1 cellular context compared by ENCODE assay signal in the genomic region with DNA sequence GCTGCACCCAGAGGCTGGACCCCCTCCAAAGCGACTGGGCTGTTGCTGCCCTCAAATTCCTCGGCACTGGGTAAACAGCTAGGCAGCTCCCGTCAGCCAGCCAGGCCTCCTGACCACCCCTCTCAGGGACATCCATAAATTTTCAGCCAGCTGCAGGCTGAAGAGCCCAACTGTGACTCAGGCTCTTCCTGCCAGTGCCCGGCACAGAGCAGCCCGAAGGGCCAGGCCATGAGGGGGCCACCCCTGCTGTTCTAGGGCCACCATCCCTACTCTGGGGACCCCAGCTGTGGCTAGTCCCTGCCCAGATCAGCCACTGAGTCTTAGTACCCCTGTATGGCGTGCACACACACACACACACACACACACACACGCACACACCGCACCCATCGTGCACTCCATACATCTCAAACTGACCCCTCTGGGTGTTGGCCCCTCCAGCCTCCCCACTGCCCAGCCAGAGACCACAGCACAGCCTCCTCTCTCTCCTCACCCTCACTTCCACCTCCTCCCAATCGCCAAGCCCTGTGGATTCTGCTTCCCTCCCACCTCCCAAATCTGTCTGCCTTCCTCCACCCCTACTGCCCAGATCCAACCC.
TF ChIP-seq lines count a peak whose summit lies in the region.

No MANE protein-coding gene starts in this region.

TF ChIP-seq in GM23338, 12 proteins besides CTCF, POLR2A, EP300 and RAD21 (continued from another document):
- TF ChIP-seq, protein P1, sequence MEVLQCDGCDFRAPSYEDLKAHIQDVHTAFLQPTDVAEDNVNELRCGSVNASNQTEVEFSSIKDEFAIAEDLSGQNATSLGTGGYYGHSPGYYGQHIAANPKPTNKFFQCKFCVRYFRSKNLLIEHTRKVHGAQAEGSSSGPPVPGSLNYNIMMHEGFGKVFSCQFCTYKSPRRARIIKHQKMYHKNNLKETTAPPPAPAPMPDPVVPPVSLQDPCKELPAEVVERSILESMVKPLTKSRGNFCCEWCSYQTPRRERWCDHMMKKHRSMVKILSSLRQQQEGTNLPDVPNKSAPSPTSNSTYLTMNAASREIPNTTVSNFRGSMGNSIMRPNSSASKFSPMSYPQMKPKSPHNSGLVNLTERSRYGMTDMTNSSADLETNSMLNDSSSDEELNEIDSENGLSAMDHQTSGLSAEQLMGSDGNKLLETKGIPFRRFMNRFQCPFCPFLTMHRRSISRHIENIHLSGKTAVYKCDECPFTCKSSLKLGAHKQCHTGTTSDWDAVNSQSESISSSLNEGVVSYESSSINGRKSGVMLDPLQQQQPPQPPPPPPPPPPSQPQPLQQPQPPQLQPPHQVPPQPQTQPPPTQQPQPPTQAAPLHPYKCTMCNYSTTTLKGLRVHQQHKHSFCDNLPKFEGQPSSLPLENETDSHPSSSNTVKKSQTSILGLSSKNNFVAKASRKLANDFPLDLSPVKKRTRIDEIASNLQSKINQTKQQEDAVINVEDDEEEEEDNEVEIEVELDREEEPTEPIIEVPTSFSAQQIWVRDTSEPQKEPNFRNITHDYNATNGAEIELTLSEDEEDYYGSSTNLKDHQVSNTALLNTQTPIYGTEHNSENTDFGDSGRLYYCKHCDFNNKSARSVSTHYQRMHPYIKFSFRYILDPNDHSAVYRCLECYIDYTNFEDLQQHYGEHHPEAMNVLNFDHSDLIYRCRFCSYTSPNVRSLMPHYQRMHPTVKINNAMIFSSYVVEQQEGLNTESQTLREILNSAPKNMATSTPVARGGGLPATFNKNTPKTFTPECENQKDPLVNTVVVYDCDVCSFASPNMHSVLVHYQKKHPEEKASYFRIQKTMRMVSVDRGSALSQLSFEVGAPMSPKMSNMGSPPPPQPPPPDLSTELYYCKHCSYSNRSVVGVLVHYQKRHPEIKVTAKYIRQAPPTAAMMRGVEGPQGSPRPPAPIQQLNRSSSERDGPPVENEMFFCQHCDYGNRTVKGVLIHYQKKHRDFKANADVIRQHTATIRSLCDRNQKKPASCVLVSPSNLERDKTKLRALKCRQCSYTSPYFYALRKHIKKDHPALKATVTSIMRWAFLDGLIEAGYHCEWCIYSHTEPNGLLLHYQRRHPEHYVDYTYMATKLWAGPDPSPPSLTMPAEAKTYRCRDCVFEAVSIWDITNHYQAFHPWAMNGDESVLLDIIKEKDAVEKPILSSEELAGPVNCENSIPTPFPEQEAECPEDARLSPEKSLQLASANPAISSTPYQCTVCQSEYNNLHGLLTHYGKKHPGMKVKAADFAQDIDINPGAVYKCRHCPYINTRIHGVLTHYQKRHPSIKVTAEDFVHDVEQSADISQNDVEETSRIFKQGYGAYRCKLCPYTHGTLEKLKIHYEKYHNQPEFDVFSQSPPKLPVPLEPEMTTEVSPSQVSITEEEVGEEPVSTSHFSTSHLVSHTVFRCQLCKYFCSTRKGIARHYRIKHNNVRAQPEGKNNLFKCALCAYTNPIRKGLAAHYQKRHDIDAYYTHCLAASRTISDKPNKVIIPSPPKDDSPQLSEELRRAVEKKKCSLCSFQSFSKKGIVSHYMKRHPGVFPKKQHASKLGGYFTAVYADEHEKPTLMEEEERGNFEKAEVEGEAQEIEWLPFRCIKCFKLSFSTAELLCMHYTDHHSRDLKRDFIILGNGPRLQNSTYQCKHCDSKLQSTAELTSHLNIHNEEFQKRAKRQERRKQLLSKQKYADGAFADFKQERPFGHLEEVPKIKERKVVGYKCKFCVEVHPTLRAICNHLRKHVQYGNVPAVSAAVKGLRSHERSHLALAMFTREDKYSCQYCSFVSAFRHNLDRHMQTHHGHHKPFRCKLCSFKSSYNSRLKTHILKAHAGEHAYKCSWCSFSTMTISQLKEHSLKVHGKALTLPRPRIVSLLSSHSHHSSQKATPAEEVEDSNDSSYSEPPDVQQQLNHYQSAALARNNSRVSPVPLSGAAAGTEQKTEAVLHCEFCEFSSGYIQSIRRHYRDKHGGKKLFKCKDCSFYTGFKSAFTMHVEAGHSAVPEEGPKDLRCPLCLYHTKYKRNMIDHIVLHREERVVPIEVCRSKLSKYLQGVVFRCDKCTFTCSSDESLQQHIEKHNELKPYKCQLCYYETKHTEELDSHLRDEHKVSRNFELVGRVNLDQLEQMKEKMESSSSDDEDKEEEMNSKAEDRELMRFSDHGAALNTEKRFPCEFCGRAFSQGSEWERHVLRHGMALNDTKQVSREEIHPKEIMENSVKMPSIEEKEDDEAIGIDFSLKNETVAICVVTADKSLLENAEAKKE (CRISPR knock-in tag; IDR thresholded peaks at IDR 0.05): no peak
- TF ChIP-seq ZNF331 (CRISPR knock-in tag; IDR thresholded peaks at IDR 0.05; ENCODE audit: low read depth): no peak
- TF ChIP-seq, protein P2, sequence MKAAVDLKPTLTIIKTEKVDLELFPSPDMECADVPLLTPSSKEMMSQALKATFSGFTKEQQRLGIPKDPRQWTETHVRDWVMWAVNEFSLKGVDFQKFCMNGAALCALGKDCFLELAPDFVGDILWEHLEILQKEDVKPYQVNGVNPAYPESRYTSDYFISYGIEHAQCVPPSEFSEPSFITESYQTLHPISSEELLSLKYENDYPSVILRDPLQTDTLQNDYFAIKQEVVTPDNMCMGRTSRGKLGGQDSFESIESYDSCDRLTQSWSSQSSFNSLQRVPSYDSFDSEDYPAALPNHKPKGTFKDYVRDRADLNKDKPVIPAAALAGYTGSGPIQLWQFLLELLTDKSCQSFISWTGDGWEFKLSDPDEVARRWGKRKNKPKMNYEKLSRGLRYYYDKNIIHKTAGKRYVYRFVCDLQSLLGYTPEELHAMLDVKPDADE (IDR thresholded peaks at IDR 0.05): no peak
- no peak for TF ChIP-seq CREB1 (CRISPR knock-in tag; IDR thresholded peaks at IDR 0.05; ENCODE audit: low read depth)
- no peak for TF ChIP-seq ZNF114 (CRISPR knock-in tag; IDR thresholded peaks at IDR 0.05)
- no peak for TF ChIP-seq STAT1 (IDR thresholded peaks at IDR 0.05; ENCODE audit: unreplicated experiment)
